15 cellular contexts compared by ENCODE assay signal in the genomic region with DNA sequence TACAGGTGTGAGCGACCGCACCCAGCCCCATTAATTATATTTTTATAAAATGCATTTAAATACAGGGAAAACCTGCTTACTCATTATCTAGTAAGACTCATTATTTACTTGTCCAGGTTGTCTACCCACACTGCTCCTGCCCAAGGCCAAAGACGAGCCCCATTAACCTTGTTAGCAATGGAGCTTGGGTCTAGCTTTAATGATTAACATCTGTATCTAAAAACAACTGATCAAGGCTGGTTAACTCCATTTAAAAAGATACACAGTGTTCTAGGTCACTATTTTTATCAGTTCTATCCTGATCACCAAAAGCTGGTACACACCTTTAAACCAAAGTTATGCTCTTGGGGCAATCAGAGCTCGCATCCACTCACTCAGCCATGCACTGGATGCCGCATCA. TPM values are rescaled to one million over a fixed set of nuclear protein-coding genes. Genes with fewer than 3 reads are reported as not detected.
DNase-seq lines count a peak whose midpoint lies in the region; ATAC-seq and TF ChIP-seq lines count a peak whose summit lies in the region.
"Had no signal": no experiment of that assay in that cellular context is flagged by ENCODE, and none has a peak within 500 bp of the region (broad histone marks: within the 10 kb centered on the region; RNA-seq: fewer than 3 reads in every experiment).

No MANE protein-coding gene starts in this region.

- peak overlapping the region; percentile 71 for H3K27ac Mint-ChIP-seq in activated T-cell treated with anti-CD3 and anti-CD28 coated beads, Interleukin-2, amount 50 U/mL, for 24 hours
- H3K27ac Mint-ChIP-seq in chondrocyte (ENCODE audit: unreplicated experiment) (peak overlapping the region; percentile 59), mesothelial cell of epicardium (peak overlapping the region; percentile 71)
- H3K27ac Mint-ChIP-seq: activated naive CD8-positive, alpha-beta T cell treated with anti-CD3 and anti-CD28 coated beads, Interleukin-2, amount 10 ng/mL, durations not matched to agents 7 days and 5 days; natural killer cell treated with Interleukin-12 subunit alpha and Interleukin-12 subunit beta and Interleukin-15 and Interleukin-18, amount 100 ng/mL, for 72 hours had no signal

- intact Hi-C loops in tibial artery (cut with DNase I; ENCODE audit: low total_unique reads): no loop called here

- peaks cover 30% of the 10 kb centered on the region for H3K4me1 Mint-ChIP-seq in activated T-cell treated with anti-CD3 and anti-CD28 coated beads, Interleukin-2, amount 50 U/mL, for 24 hours (ENCODE audit: low read depth)
- H3K4me1 Mint-ChIP-seq in activated T-cell treated with anti-CD3 and anti-CD28 coated beads, Interleukin-2, amount 50 U/mL, for 4 hours (ENCODE audit: low read depth): peaks cover 23% of the 10 kb centered on the region
- H3K4me1 Mint-ChIP-seq in chondrocyte (ENCODE audit: low read depth) (peaks cover 58% of the 10 kb centered on the region), mesothelial cell of epicardium (peaks cover 25% of the 10 kb centered on the region)

- H3K36me3 ChIP-seq in tibial artery: peaks cover 22 to 59% (median 36%) of the 10 kb centered on the region in 3 donors

- H3K9me3 ChIP-seq in tibial artery: no peaks in the 10 kb centered on the region
- H3K9me3 ChIP-seq: A549 had no signal

- peaks cover 74% of the 10 kb centered on the region for H3K36me3 Mint-ChIP-seq in activated T-cell treated with anti-CD3 and anti-CD28 coated beads, Interleukin-2, amount 50 U/mL, for 24 hours (ENCODE audit: low read depth)
- H3K36me3 Mint-ChIP-seq in activated T-cell treated with anti-CD3 and anti-CD28 coated beads, Interleukin-2, amount 50 U/mL, for 4 hours (ENCODE audit: insufficient read depth): peaks cover 16% of the 10 kb centered on the region
- H3K36me3 Mint-ChIP-seq in chondrocyte (ENCODE audit: low read depth): peaks cover 30% of the 10 kb centered on the region
- peaks cover 30% of the 10 kb centered on the region for H3K36me3 Mint-ChIP-seq in mesothelial cell of epicardium

- no peaks in the 10 kb centered on the region for H3K27me3 ChIP-seq in tibial artery

- DNase-seq in activated T-cell treated with anti-CD3 and anti-CD28 coated beads, Interleukin-2, amount 50 U/mL, for 24 hours: no peak
- DNase-seq in activated T-cell treated with anti-CD3 and anti-CD28 coated beads, Interleukin-2, amount 50 U/mL, for 4 hours: no peak
- DNase-seq in chondrocyte (ENCODE audit: low spot score): no peak
- DNase-seq in mesothelial cell of epicardium (ENCODE audit: low spot score in 2 of 2, unreplicated experiment in 2 of 2): no peak
- DNase-seq in tibial artery: no peak
- no peak for DNase-seq in DMS 273 treated with DMSO at 0.1 percent for 48 hours (lab: John Stamatoyannopoulos, UW)
- DNase-seq in T-helper 1 cell: no peak
- no peak for DNase-seq in amniotic stem cell (lab: John Stamatoyannopoulos, UW)
- DNase-seq: activated naive CD8-positive, alpha-beta T cell treated with anti-CD3 and anti-CD28 coated beads, Interleukin-2, amount 10 ng/mL, durations not matched to agents 7 days and 5 days; foreskin melanocyte; NCI-H526; T-helper 2 cell had no signal

- no peaks in the 10 kb centered on the region for H3K27me3 Mint-ChIP-seq in activated T-cell treated with anti-CD3 and anti-CD28 coated beads, Interleukin-2, amount 50 U/mL, for 24 hours
- H3K27me3 Mint-ChIP-seq in activated T-cell treated with anti-CD3 and anti-CD28 coated beads, Interleukin-2, amount 50 U/mL, for 4 hours (ENCODE audit: low read depth): no peaks in the 10 kb centered on the region
- H3K27me3 Mint-ChIP-seq in chondrocyte (ENCODE audit: low read depth): no peaks in the 10 kb centered on the region
- H3K27me3 Mint-ChIP-seq in mesothelial cell of epicardium (ENCODE audit: low read depth): no peaks in the 10 kb centered on the region
- H3K27me3 Mint-ChIP-seq: activated naive CD8-positive, alpha-beta T cell treated with anti-CD3 and anti-CD28 coated beads, Interleukin-2, amount 10 ng/mL, durations not matched to agents 7 days and 5 days; natural killer cell treated with Interleukin-12 subunit alpha and Interleukin-12 subunit beta and Interleukin-15 and Interleukin-18, amount 100 ng/mL, for 72 hours had no signal

- H3K4me1 ChIP-seq in tibial artery: peaks cover 5 to 53% (median 18%) of the 10 kb centered on the region in 4 donors

- H3K9me3 Mint-ChIP-seq in activated T-cell treated with anti-CD3 and anti-CD28 coated beads, Interleukin-2, amount 50 U/mL, for 24 hours: no peaks in the 10 kb centered on the region
- H3K9me3 Mint-ChIP-seq in activated T-cell treated with anti-CD3 and anti-CD28 coated beads, Interleukin-2, amount 50 U/mL, for 4 hours: no peaks in the 10 kb centered on the region
- no peaks in the 10 kb centered on the region for H3K9me3 Mint-ChIP-seq in chondrocyte (ENCODE audit: low read depth)
- H3K9me3 Mint-ChIP-seq in mesothelial cell of epicardium: no peaks in the 10 kb centered on the region
- H3K9me3 Mint-ChIP-seq: activated naive CD8-positive, alpha-beta T cell treated with anti-CD3 and anti-CD28 coated beads, Interleukin-2, amount 10 ng/mL, durations not matched to agents 7 days and 5 days; natural killer cell treated with Interleukin-12 subunit alpha and Interleukin-12 subunit beta and Interleukin-15 and Interleukin-18, amount 100 ng/mL, for 72 hours had no signal

- ATAC-seq in activated T-cell treated with anti-CD3 and anti-CD28 coated beads, Interleukin-2, amount 50 U/mL, for 4 hours: no peak
- ATAC-seq: natural killer cell treated with Interleukin-12 subunit alpha and Interleukin-12 subunit beta and Interleukin-15 and Interleukin-18, amount 100 ng/mL, for 72 hours had no signal

- H3K4me3 Mint-ChIP-seq in activated T-cell treated with anti-CD3 and anti-CD28 coated beads, Interleukin-2, amount 50 U/mL, for 24 hours: no peak overlapping the region
- H3K4me3 Mint-ChIP-seq in activated T-cell treated with anti-CD3 and anti-CD28 coated beads, Interleukin-2, amount 50 U/mL, for 4 hours: no peak overlapping the region
- H3K4me3 Mint-ChIP-seq in chondrocyte (ENCODE audit: unreplicated experiment) (no peak overlapping the region), mesothelial cell of epicardium (no peak overlapping the region)
- H3K4me3 Mint-ChIP-seq: activated naive CD8-positive, alpha-beta T cell treated with anti-CD3 and anti-CD28 coated beads, Interleukin-2, amount 10 ng/mL, durations not matched to agents 7 days and 5 days; natural killer cell treated with Interleukin-12 subunit alpha and Interleukin-12 subunit beta and Interleukin-15 and Interleukin-18, amount 100 ng/mL, for 72 hours had no signal

- TF ChIP-seq CTCF in chondrocyte (IDR thresholded peaks at IDR 0.05): no peak
- TF ChIP-seq CTCF in mesothelial cell of epicardium (IDR thresholded peaks at IDR 0.05; ENCODE audit: unreplicated experiment): no peak
- no peak for TF ChIP-seq CTCF in tibial artery (IDR thresholded peaks at IDR 0.05)

- peak overlapping the region; percentile 83 to 84 for H3K27ac ChIP-seq in tibial artery

- no peak overlapping the region for H3K4me3 ChIP-seq in tibial artery
- H3K4me3 ChIP-seq: A549, K562 had no signal

RNA-seq across cellular contexts. Expression of gene NCKIPSD, which starts 10.4 kb away (rescaled TPM):
- 10 to 100 TPM; 21.3 to 24.3 (median 22.0) TPM for total RNA-seq in activated T-cell treated with anti-CD3 and anti-CD28 coated beads, Interleukin-2, amount 50 U/mL, for 4 hours
- total RNA-seq in chondrocyte (24.0 to 27.2 TPM (median 24.7 TPM) in 3 replicates), mesothelial cell of epicardium (30.7 to 33.5 TPM (median 31.9 TPM) in 3 replicates)

RNA-seq across cellular contexts. Expression of gene IP6K2, which starts 20.9 kb away (rescaled TPM):
- 10 to 100 TPM; 39.9 to 45.9 (median 45.8) TPM for total RNA-seq in activated T-cell treated with anti-CD3 and anti-CD28 coated beads, Interleukin-2, amount 50 U/mL, for 4 hours
- 68.8 to 109 TPM (median 72.3 TPM) in 3 replicates for total RNA-seq in chondrocyte
- total RNA-seq in mesothelial cell of epicardium: 207 to 212 TPM (median 209 TPM) in 3 replicates

RNA-seq across cellular contexts. Expression of gene CELSR3, which starts 33.5 kb away (rescaled TPM):
- total RNA-seq in activated T-cell treated with anti-CD3 and anti-CD28 coated beads, Interleukin-2, amount 50 U/mL, for 4 hours: 10 to 100 TPM; 11.0 to 15.0 (median 12.3) TPM
- total RNA-seq in chondrocyte: 9.6 to 11.4 TPM (median 10.5 TPM) in 3 replicates
- 5.0 to 5.6 TPM (median 5.2 TPM) in 3 replicates for total RNA-seq in mesothelial cell of epicardium
